ENCODE assay signal across 9 cellular contexts in genomic region chr7:44196450-44196872, GRCh38. TPM values are rescaled to one million over a fixed set of nuclear protein-coding genes. Genes with fewer than 3 reads are reported as not detected.
DNase-seq lines count a peak whose midpoint lies in the region; ATAC-seq and TF ChIP-seq lines count a peak whose summit lies in the region.
"Had no signal": no experiment of that assay in that cellular context is flagged by ENCODE, and none has a peak within 500 bp of the region (broad histone marks: within the 10 kb centered on the region; RNA-seq: fewer than 3 reads in every experiment).

No MANE protein-coding gene starts in this region.

- no peak for ATAC-seq in CD4-positive, CD25-positive, alpha-beta regulatory T cell (ENCODE audit: low read depth in 2 of 2)
- ATAC-seq in GM18909 (IDR thresholded peaks at IDR 0.05; ENCODE audit: poor library complexity, unreplicated experiment): peak; percentile 36
- ATAC-seq in left ventricle myocardium superior: peak; percentile 51

- H3K4me3 ChIP-seq in CD4-positive, CD25-positive, alpha-beta regulatory T cell (ENCODE audit: low read depth, low read length): no peak overlapping the region
- no peak overlapping the region for H3K4me3 ChIP-seq in smooth muscle cell

- no peak overlapping the region for H3K27ac Mint-ChIP-seq in CD4-positive, CD25-positive, alpha-beta regulatory T cell
- no peak overlapping the region for H3K27ac Mint-ChIP-seq in activated naive CD8-positive, alpha-beta T cell treated with anti-CD3 and anti-CD28 coated beads for 36 hours

- peak overlapping the region in 1 of 4 donors; percentile 9 for H3K4me3 Mint-ChIP-seq in CD4-positive, CD25-positive, alpha-beta regulatory T cell
- H3K4me3 Mint-ChIP-seq in activated naive CD8-positive, alpha-beta T cell treated with anti-CD3 and anti-CD28 coated beads for 36 hours: no peak overlapping the region

- peak in 2 of 3 donors; percentile 14 to 36 for DNase-seq in CD4-positive, CD25-positive, alpha-beta regulatory T cell
- DNase-seq in NCI-H446 (lab: John Stamatoyannopoulos, UW) (peak; percentile 25 to 81), left ventricle myocardium superior (no peak), smooth muscle cell (lab: John Stamatoyannopoulos, UW; ENCODE audit: unreplicated experiment) (no peak), activated gamma-delta T cell (lab: John Stamatoyannopoulos, UW) (no peak)
- peak; percentile 26 for DNase-seq in activated naive CD8-positive, alpha-beta T cell treated with anti-CD3 and anti-CD28 coated beads for 36 hours
- DNase-seq in central memory CD4-positive, alpha-beta T cell: no peak

- H3K36me3 ChIP-seq in CD4-positive, CD25-positive, alpha-beta regulatory T cell (ENCODE audit: control insufficient read depth, insufficient read depth, low read length): no peaks in the 10 kb centered on the region
- no peaks in the 10 kb centered on the region for H3K36me3 ChIP-seq in smooth muscle cell (ENCODE audit: low read depth)

- peaks cover 6% of the 10 kb centered on the region for H3K79me2 ChIP-seq in smooth muscle cell (ENCODE audit: low read depth)

- H3K27me3 Mint-ChIP-seq in CD4-positive, CD25-positive, alpha-beta regulatory T cell: peaks cover 39% of the 10 kb centered on the region
- H3K27me3 Mint-ChIP-seq in activated naive CD8-positive, alpha-beta T cell treated with anti-CD3 and anti-CD28 coated beads for 36 hours: peaks cover 9% of the 10 kb centered on the region

- H2AFZ ChIP-seq in smooth muscle cell (ENCODE audit: low read depth): no peak overlapping the region

- no peaks in the 10 kb centered on the region for H3K9me3 ChIP-seq in CD4-positive, CD25-positive, alpha-beta regulatory T cell (ENCODE audit: control insufficient read depth in 2 of 2, low read length in 2 of 2)
- H3K9me3 ChIP-seq in smooth muscle cell (replicated peaks; ENCODE audit: low read depth): no peaks in the 10 kb centered on the region

- WGBS in smooth muscle cell (ENCODE audit: low lambda C conversion rate): 28% methylated on average over 3 of the region's 3 CpGs

- intact Hi-C loops in left ventricle myocardium superior (cut with micrococcal nuclease): no loop called here

- no peak overlapping the region for H3K4me2 ChIP-seq in smooth muscle cell

- H3K9me3 Mint-ChIP-seq in CD4-positive, CD25-positive, alpha-beta regulatory T cell: no peaks in the 10 kb centered on the region
- peaks cover 2% of the 10 kb centered on the region for H3K9me3 Mint-ChIP-seq in activated naive CD8-positive, alpha-beta T cell treated with anti-CD3 and anti-CD28 coated beads for 36 hours

- peaks cover 1 to 9% (median 2%) of the 10 kb centered on the region in 4 donors for H3K4me1 Mint-ChIP-seq in CD4-positive, CD25-positive, alpha-beta regulatory T cell
- H3K4me1 Mint-ChIP-seq in activated naive CD8-positive, alpha-beta T cell treated with anti-CD3 and anti-CD28 coated beads for 36 hours: peaks cover 13% of the 10 kb centered on the region

- peaks cover 6% of the 10 kb centered on the region for H3K4me1 ChIP-seq in CD4-positive, CD25-positive, alpha-beta regulatory T cell (ENCODE audit: control insufficient read depth, insufficient read depth, low read length, poor library complexity, severe bottlenecking)
- no peaks in the 10 kb centered on the region for H3K4me1 ChIP-seq in smooth muscle cell (ENCODE audit: low read depth)

- H3F3A ChIP-seq in smooth muscle cell (ENCODE audit: low read depth): no peaks in the 10 kb centered on the region

- no peak overlapping the region for H3K27ac ChIP-seq in CD4-positive, CD25-positive, alpha-beta regulatory T cell (ENCODE audit: insufficient read depth, low read length, poor library complexity, severe bottlenecking)
- no peak overlapping the region for H3K27ac ChIP-seq in smooth muscle cell (ENCODE audit: low read depth)

- no peaks in the 10 kb centered on the region for H3K36me3 Mint-ChIP-seq in CD4-positive, CD25-positive, alpha-beta regulatory T cell
- peaks cover 4% of the 10 kb centered on the region for H3K36me3 Mint-ChIP-seq in activated naive CD8-positive, alpha-beta T cell treated with anti-CD3 and anti-CD28 coated beads for 36 hours

- H4K20me1 ChIP-seq in smooth muscle cell (ENCODE audit: low read depth): peaks cover 2% of the 10 kb centered on the region

- TF ChIP-seq CTCF in smooth muscle cell (IDR thresholded peaks at IDR 0.05; ENCODE audit: borderline replicate concordance, insufficient read depth, poor library complexity, severe bottlenecking): peak; percentile 57

- H3K27me3 ChIP-seq in CD4-positive, CD25-positive, alpha-beta regulatory T cell (ENCODE audit: control insufficient read depth, insufficient read depth, low read length): peaks cover 10% of the 10 kb centered on the region
- no peaks in the 10 kb centered on the region for H3K27me3 ChIP-seq in smooth muscle cell (ENCODE audit: low read depth)

- no peak overlapping the region for H3K9ac ChIP-seq in smooth muscle cell (ENCODE audit: low read depth)

RNA-seq across cellular contexts. Expression of gene YKT6, which starts 4.3 kb away (rescaled TPM):
- 79.2 TPM for total RNA-seq in CD4-positive, CD25-positive, alpha-beta regulatory T cell
- polyA plus RNA-seq in CD4-positive, CD25-positive, alpha-beta regulatory T cell: 10 to 100 TPM; 24.7 to 44.0 (median 37.7) TPM
- total RNA-seq in activated naive CD8-positive, alpha-beta T cell treated with anti-CD3 and anti-CD28 coated beads for 36 hours: 10 to 100 TPM; 74.9 to 75.9 TPM
- total RNA-seq in left ventricle myocardium superior (58.4 TPM), smooth muscle cell (64.2 and 95.9 TPM in 2 replicates)
- 86.5 and 87.4 TPM in 2 replicates for polyA plus RNA-seq in smooth muscle cell

RNA-seq across cellular contexts. Expression of gene GCK, which starts 7.2 kb away (rescaled TPM):
- total RNA-seq in CD4-positive, CD25-positive, alpha-beta regulatory T cell: not detected
- 1 to 10 TPM in 1 of 4 donors, under 1 TPM in 3; 0.47 to 1.2 (median 0.57) TPM for polyA plus RNA-seq in CD4-positive, CD25-positive, alpha-beta regulatory T cell
- total RNA-seq in activated naive CD8-positive, alpha-beta T cell treated with anti-CD3 and anti-CD28 coated beads for 36 hours: 1 to 10 TPM; 2.5 to 3.7 TPM
- total RNA-seq in left ventricle myocardium superior (1.4 TPM), smooth muscle cell (1.6 and 2.7 TPM in 2 replicates)
- 5.5 and 7.3 TPM in 2 replicates for polyA plus RNA-seq in smooth muscle cell

RNA-seq across cellular contexts. Expression of gene MYL7, which starts 55.3 kb away (rescaled TPM):
- not detected for total RNA-seq in CD4-positive, CD25-positive, alpha-beta regulatory T cell
- polyA plus RNA-seq in CD4-positive, CD25-positive, alpha-beta regulatory T cell: not detected
- total RNA-seq in activated naive CD8-positive, alpha-beta T cell treated with anti-CD3 and anti-CD28 coated beads for 36 hours: not detected
- total RNA-seq in left ventricle myocardium superior (2,865 TPM), smooth muscle cell (39.0 and 95.1 TPM in 2 replicates)
- 35.8 and 77.7 TPM in 2 replicates for polyA plus RNA-seq in smooth muscle cell
- total RNA-seq: mononuclear cell had no signal

Comparison
In these comparisons a context has a peak if more than half of its experiments do, and no peak if none do; other contexts are left out.
1. ATAC-seq: peak in GM18909 (single experiment) and left ventricle myocardium superior (single experiment); none in CD4-positive, CD25-positive, alpha-beta regulatory T cell (0 of 2).
2. DNase-seq: peak in CD4-positive, CD25-positive, alpha-beta regulatory T cell (2 of 3), NCI-H446 (2 of 2) and activated naive CD8-positive, alpha-beta T cell treated with anti-CD3 and anti-CD28 coated beads for 36 hours (single experiment); none in left ventricle myocardium superior (single experiment), smooth muscle cell (single experiment), central memory CD4-positive, alpha-beta T cell (single experiment) and activated gamma-delta T cell (single experiment).
3. RNA of gene MYL7, which starts 55.3 kb away (total RNA-seq): 2,865 TPM in left ventricle myocardium superior (single experiment) and 39.0 to 95.1 TPM in smooth muscle cell; not detected in activated naive CD8-positive, alpha-beta T cell treated with anti-CD3 and anti-CD28 coated beads for 36 hours and not detected in CD4-positive, CD25-positive, alpha-beta regulatory T cell (single experiment); every median in the first group is over 10 times any median in the second.